Comparison of ENCODE assay signal across 1 cellular context in genomic region chr7:80244206-80244956, GRCh38.
TF ChIP-seq lines count a peak whose summit lies in the region.

No MANE protein-coding gene starts in this region.

TF ChIP-seq in GM23338, 12 proteins besides CTCF, POLR2A, EP300 and RAD21:
- TF ChIP-seq ZNF462 (CRISPR knock-in tag; IDR thresholded peaks at IDR 0.05), result no peak
- TF ChIP-seq REST (IDR thresholded peaks at IDR 0.05; ENCODE audit: unreplicated experiment), result no peak
- TF ChIP-seq POLR2AphosphoS5 (IDR thresholded peaks at IDR 0.05; ENCODE audit: low read depth), result no peak
- TF ChIP-seq EZH2phosphoT487 (IDR thresholded peaks at IDR 0.05; ENCODE audit: unreplicated experiment), result no peak
- no peak for TF ChIP-seq ZNF331 (CRISPR knock-in tag; IDR thresholded peaks at IDR 0.05; ENCODE audit: low read depth)
- no peak for TF ChIP-seq ZNF114 (CRISPR knock-in tag; IDR thresholded peaks at IDR 0.05)
- TF ChIP-seq EZH2 (IDR thresholded peaks at IDR 0.05; ENCODE audit: low read depth, unreplicated experiment), result no peak
